Comparison of ENCODE assay signal across 12 cellular contexts in the genomic region with DNA sequence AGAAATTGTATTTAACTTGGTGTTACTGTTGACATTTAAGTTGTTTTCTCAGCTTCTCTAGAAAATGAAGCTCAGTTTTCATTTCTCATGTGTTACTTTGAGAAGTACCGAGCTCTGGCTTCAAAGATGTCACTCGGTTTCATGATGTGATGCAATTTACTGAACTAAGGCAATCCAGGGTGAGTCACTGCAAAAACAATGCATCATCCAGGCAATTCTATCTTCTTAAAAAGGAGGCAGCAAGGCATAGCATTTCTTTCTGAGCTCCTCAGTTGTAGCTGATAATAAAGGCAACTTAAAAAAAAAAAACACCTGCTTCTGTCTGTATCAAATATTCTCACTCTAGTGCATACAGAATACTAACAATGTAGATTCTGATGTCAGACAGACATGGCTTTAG.
DNase-seq lines count a peak whose midpoint lies in the region; ATAC-seq and TF ChIP-seq lines count a peak whose summit lies in the region.
"Had no signal": no experiment of that assay in that cellular context is flagged by ENCODE, and none has a peak within 500 bp of the region (broad histone marks: within the 10 kb centered on the region; RNA-seq: fewer than 3 reads in every experiment).

No MANE protein-coding gene starts in this region.

- ATAC-seq in HG03442 (IDR thresholded peaks at IDR 0.05; ENCODE audit: unreplicated experiment) = no peak

- no CpG with 5 or more reads among the region's 2 CpGs for WGBS in mesendoderm (ENCODE audit: extremely low coverage, insufficient coverage, low lambda C conversion rate)
- WGBS in tibial nerve, 2 donors = 47 to 70% methylated on average over 2 of the region's 2 CpGs

- peaks cover 0 to 3% (median 0%) of the 10 kb centered on the region in 4 donors for H3K9me3 ChIP-seq in tibial nerve
- H3K9me3 ChIP-seq: ascending aorta, Caco-2 had no signal

- no peaks in the 10 kb centered on the region for H3K27me3 ChIP-seq in brain microvascular endothelial cell (replicated peaks)
- no peaks in the 10 kb centered on the region for H3K27me3 ChIP-seq in mesendoderm (ENCODE audit: insufficient read depth, low read length, poor library complexity)
- H3K27me3 ChIP-seq in tibial nerve = no peaks in the 10 kb centered on the region
- H3K27me3 ChIP-seq: ascending aorta had no signal

- H3K27ac ChIP-seq in brain microvascular endothelial cell (no peak overlapping the region), mesendoderm (ENCODE audit: low read depth, low read length) (no peak overlapping the region), tibial nerve (no peak overlapping the region)
- H3K27ac ChIP-seq: ascending aorta had no signal

- no peak overlapping the region for H2BK5ac ChIP-seq in mesendoderm (ENCODE audit: low read length)

- H3K36me3 ChIP-seq in brain microvascular endothelial cell (replicated peaks) (no peaks in the 10 kb centered on the region), mesendoderm (ENCODE audit: control insufficient read depth, insufficient read depth, low read length) (no peaks in the 10 kb centered on the region), tibial nerve (no peaks in the 10 kb centered on the region)
- H3K36me3 ChIP-seq: ascending aorta had no signal

- no peaks in the 10 kb centered on the region for H3K79me2 ChIP-seq in mesendoderm (ENCODE audit: control insufficient read depth, insufficient read depth, low read length)

- H3K56ac ChIP-seq in mesendoderm (ENCODE audit: low read length) = no peak overlapping the region

- H3K79me1 ChIP-seq in mesendoderm (ENCODE audit: low read length) = no peaks in the 10 kb centered on the region

- no peak overlapping the region for H4K8ac ChIP-seq in mesendoderm (ENCODE audit: low read depth, low read length)

- H3K4me3 ChIP-seq in brain microvascular endothelial cell (ENCODE audit: low read depth, low read length) (no peak overlapping the region), mesendoderm (ENCODE audit: low read length) (no peak overlapping the region), tibial nerve (no peak overlapping the region)
- H3K4me3 ChIP-seq: ascending aorta had no signal

- no peak overlapping the region for H3K4ac ChIP-seq in mesendoderm (ENCODE audit: low read depth, low read length)

- TF ChIP-seq CTCF in brain microvascular endothelial cell (IDR thresholded peaks at IDR 0.05; ENCODE audit: low read depth, low read length, missing control alignments) = no peak
- no peak for TF ChIP-seq CTCF in tibial nerve (IDR thresholded peaks at IDR 0.05)

- no peak overlapping the region for H2BK15ac ChIP-seq in mesendoderm (replicated peaks; ENCODE audit: low read depth)

- H3K18ac ChIP-seq in mesendoderm (ENCODE audit: low read length) = no peak overlapping the region

- no peak overlapping the region for H3K4me2 ChIP-seq in mesendoderm (ENCODE audit: low read length)

- no peak for TF ChIP-seq POLR2A in tibial nerve (IDR thresholded peaks at IDR 0.05)

- H3K4me1 ChIP-seq in mesendoderm (ENCODE audit: control insufficient read depth, low read depth, low read length) (no peaks in the 10 kb centered on the region), tibial nerve (no peaks in the 10 kb centered on the region)
- H3K4me1 ChIP-seq: ascending aorta, Caco-2 had no signal

- no peak overlapping the region for H3K9ac ChIP-seq in mesendoderm (ENCODE audit: low read length)

- in situ Hi-C loops in brain microvascular endothelial cell (cut with HindIII; ENCODE audit: low pct_ligation_motif_present, low sequenced_read_pairs) = no loop called here

- TF ChIP-seq EP300 in tibial nerve (IDR thresholded peaks at IDR 0.05) = peak in 1 of 2 donors; percentile 35

- no peak overlapping the region for H2AK5ac ChIP-seq in mesendoderm (ENCODE audit: low read length)

- no peak overlapping the region for H3K23ac ChIP-seq in mesendoderm (ENCODE audit: low read length)

- H2BK120ac ChIP-seq in mesendoderm (ENCODE audit: low read depth, low read length) = no peak overlapping the region

- DNase-seq in DMS53 treated with DMSO at 0.1 percent for 48 hours (lab: John Stamatoyannopoulos, UW; ENCODE audit: unreplicated experiment) (peak; percentile 6), NCI-H226 (peak; percentile 88), brain microvascular endothelial cell (peak; percentile 69), mesendoderm (peak; percentile 63), middle frontal gyrus (ENCODE audit: extremely low spot score, low spot score) (no peak), tibial nerve (ENCODE audit: low spot score in 2 of 2) (no peak), NCI-H82 (lab: John Stamatoyannopoulos, UW) (no peak)
- DNase-seq: activated CD4-positive, alpha-beta memory T cell treated with anti-CD3 and anti-CD28 coated beads for 36 hours; NCI-H2081 treated with DMSO at 0.1 percent for 48 hours had no signal

- H4K5ac ChIP-seq in mesendoderm (ENCODE audit: low read length) = no peak overlapping the region

Comparison
In these comparisons a context has a peak if more than half of its experiments do, and no peak if none do; other contexts are left out.
1. DNase-seq: peak in DMS53 treated with DMSO at 0.1 percent for 48 hours (single experiment), NCI-H226 (single experiment), brain microvascular endothelial cell (single experiment) and mesendoderm (single experiment); none in middle frontal gyrus (single experiment), tibial nerve (0 of 2) and NCI-H82 (single experiment).